13 cellular contexts compared by ENCODE assay signal in the genomic region with DNA sequence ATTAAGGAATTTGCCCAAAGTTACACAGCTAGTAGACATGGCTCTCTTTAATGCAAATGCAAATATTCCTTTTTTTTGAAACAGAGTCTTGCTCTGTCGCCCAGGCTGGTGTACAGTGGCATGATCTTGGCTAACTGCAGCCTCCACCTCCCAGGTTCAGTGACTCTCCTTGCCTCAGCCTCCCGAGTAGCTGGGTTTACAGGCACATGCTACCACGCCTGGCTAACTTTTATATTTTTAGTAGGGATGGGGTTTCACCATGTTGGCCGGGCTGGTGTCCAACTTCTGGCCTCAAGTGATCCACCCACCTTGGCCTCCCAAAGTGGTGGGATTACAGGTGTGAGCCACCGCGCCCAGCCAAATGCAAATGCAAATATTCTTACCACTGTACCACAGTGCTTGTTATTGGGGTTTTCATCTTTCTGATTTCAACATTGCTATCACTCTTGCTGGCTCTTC. TPM values are rescaled to one million over a fixed set of nuclear protein-coding genes. Genes with fewer than 3 reads are reported as not detected.
DNase-seq lines count a peak whose midpoint lies in the region; ATAC-seq and TF ChIP-seq lines count a peak whose summit lies in the region.
"Had no signal": no experiment of that assay in that cellular context is flagged by ENCODE, and none has a peak within 500 bp of the region (broad histone marks: within the 10 kb centered on the region; RNA-seq: fewer than 3 reads in every experiment).

No MANE protein-coding gene starts in this region.

- POLR2A ChIA-PET in HEK293 (lab: Yijun Ruan, JAX) = no interaction called here
- POLR2A ChIA-PET in naive thymus-derived CD4-positive, alpha-beta T cell (lab: Charles Lee) = no interaction called here

- H3K27ac ChIP-seq in HEK293 (ENCODE audit: extremely low read depth, low read depth, low read length) (peak overlapping the region; percentile 45; the same call in 1 of the 2 replicates), body of pancreas (peak overlapping the region in 3 of 4 donors; percentile 71 to 84 (median 83)), lower lobe of right lung (peak overlapping the region; percentile 83), subcutaneous abdominal adipose tissue (ENCODE audit: low read depth, low read length) (peak overlapping the region; percentile 97)
- H3K27ac ChIP-seq in naive thymus-derived CD4-positive, alpha-beta T cell (ENCODE audit: low read depth, low read length) = no peak overlapping the region

- no peaks in the 10 kb centered on the region for H3K27me3 Mint-ChIP-seq in naive thymus-derived CD4-positive, alpha-beta T cell

- no peaks in the 10 kb centered on the region for H3K36me3 Mint-ChIP-seq in naive thymus-derived CD4-positive, alpha-beta T cell

- H3K4me3 ChIP-seq in HEK293 (ENCODE audit: low read depth, low read length) (no peak overlapping the region), body of pancreas (peak overlapping the region in 1 of 2 donors; percentile 89), lower lobe of right lung (peak overlapping the region; percentile 84), subcutaneous abdominal adipose tissue (ENCODE audit: low read depth in 1 of 5, low read length in 5 of 5) (peak overlapping the region; percentile 84 to 99 (median 96))
- H3K4me3 ChIP-seq in naive thymus-derived CD4-positive, alpha-beta T cell (ENCODE audit: low read length) = no peak overlapping the region

- 56% methylated on average over 6 of the region's 6 CpGs for WGBS in body of pancreas, 2 donors

- intact Hi-C loops in body of pancreas (cut with DNase I) = no loop called here
- intact Hi-C loops in lower lobe of right lung (cut with DNase I) = no loop called here
- intact Hi-C loops in naive thymus-derived CD4-positive, alpha-beta T cell (cut with micrococcal nuclease) = no loop called here

- no peak overlapping the region for H3K27ac Mint-ChIP-seq in naive thymus-derived CD4-positive, alpha-beta T cell

- CTCF ChIA-PET in HEK293 (lab: Yijun Ruan, JAX) = no interaction called here
- CTCF ChIA-PET in naive thymus-derived CD4-positive, alpha-beta T cell (lab: Charles Lee) = no interaction called here

- H3K4me1 ChIP-seq in HEK293 (ENCODE audit: control insufficient read depth, insufficient read depth, low read length) (peaks cover 4% of the 10 kb centered on the region), body of pancreas (peaks cover 57% of the 10 kb centered on the region), lower lobe of right lung (peaks cover 63% of the 10 kb centered on the region), subcutaneous abdominal adipose tissue (ENCODE audit: control insufficient read depth in 5 of 5, insufficient read depth in 5 of 5, low read length in 5 of 5) (peaks cover 5 to 64% (median 57%) of the 10 kb centered on the region in 5 donors)
- peaks cover 0 to 9% of the 10 kb centered on the region in 2 donors for H3K4me1 ChIP-seq in naive thymus-derived CD4-positive, alpha-beta T cell (ENCODE audit: control insufficient read depth in 2 of 2, insufficient read depth in 2 of 2, low read length in 2 of 2)

- no peak for TF ChIP-seq POLR2A in body of pancreas (IDR thresholded peaks at IDR 0.05)

- no peaks in the 10 kb centered on the region for H3K9me3 Mint-ChIP-seq in naive thymus-derived CD4-positive, alpha-beta T cell

- DNase-seq in body of pancreas = no peak
- DNase-seq in lower lobe of right lung = no peak
- no peak for DNase-seq in naive thymus-derived CD4-positive, alpha-beta T cell
- no peak for DNase-seq in A172 (ENCODE audit: low spot score)
- no peak for DNase-seq in NCI-H69 (lab: John Stamatoyannopoulos, UW)
- DNase-seq: activated T-cell treated with anti-CD3 and anti-CD28 coated beads, Interleukin-2, amount 50 U/mL, for 48 hours; NCI-H2081; SW 1271 had no signal

- H3K27me3 ChIP-seq in body of pancreas (no peaks in the 10 kb centered on the region), lower lobe of right lung (ENCODE audit: low read depth) (no peaks in the 10 kb centered on the region), subcutaneous abdominal adipose tissue (ENCODE audit: control insufficient read depth in 5 of 5, insufficient read depth in 4 of 5, low read length in 5 of 5) (no peaks in the 10 kb centered on the region)
- no peaks in the 10 kb centered on the region for H3K27me3 ChIP-seq in naive thymus-derived CD4-positive, alpha-beta T cell (ENCODE audit: control insufficient read depth in 2 of 2, insufficient read depth in 2 of 2, low read length in 2 of 2)

- H3K9me3 ChIP-seq in HEK293 (ENCODE audit: control insufficient read depth, insufficient read depth, low read depth, low read length) (no peaks in the 10 kb centered on the region), body of pancreas (no peaks in the 10 kb centered on the region), lower lobe of right lung (no peaks in the 10 kb centered on the region), subcutaneous abdominal adipose tissue (ENCODE audit: control insufficient read depth in 5 of 5, low read length in 5 of 5) (no peaks in the 10 kb centered on the region)
- no peaks in the 10 kb centered on the region for H3K9me3 ChIP-seq in naive thymus-derived CD4-positive, alpha-beta T cell (ENCODE audit: control insufficient read depth in 2 of 3, low read length in 3 of 3)

- H3K4me1 Mint-ChIP-seq in naive thymus-derived CD4-positive, alpha-beta T cell = peaks cover 8 to 35% (median 24%) of the 10 kb centered on the region in 7 donors

- H3K36me3 ChIP-seq in HEK293 (ENCODE audit: control insufficient read depth in 2 of 2, insufficient read depth in 1 of 2, low read length in 2 of 2) (peaks cover 9 to 10% of the 10 kb centered on the region in 2 experiments; a peak in 2 of 3 replicates), body of pancreas (replicated peaks in 1 of 2; ENCODE audit: insufficient read depth in 1 of 2, low read depth in 2 of 2) (peaks cover 0 to 6% of the 10 kb centered on the region in 2 donors), lower lobe of right lung (peaks cover 33% of the 10 kb centered on the region), subcutaneous abdominal adipose tissue (ENCODE audit: control insufficient read depth in 5 of 5, insufficient read depth in 5 of 5, low read length in 5 of 5) (peaks cover 7 to 23% (median 18%) of the 10 kb centered on the region in 5 donors)
- H3K36me3 ChIP-seq in naive thymus-derived CD4-positive, alpha-beta T cell (ENCODE audit: control insufficient read depth in 2 of 3, insufficient read depth in 3 of 3, low read length in 3 of 3) = no peaks in the 10 kb centered on the region

- peak overlapping the region; percentile 39 to 87 (median 84) for H3K9ac ChIP-seq in subcutaneous abdominal adipose tissue (ENCODE audit: low read length in 5 of 5)

- H3K4me3 Mint-ChIP-seq in naive thymus-derived CD4-positive, alpha-beta T cell = peak overlapping the region in 1 of 10 donors; percentile 5

- peak; percentile 23; the same call in 1 of the 2 replicates for TF ChIP-seq CTCF in HEK293 (tag by site-specific recombination; IDR thresholded peaks at IDR 0.05)
- TF ChIP-seq CTCF in body of pancreas (IDR thresholded peaks at IDR 0.05) = no peak
- no peak for TF ChIP-seq CTCF in lower lobe of right lung (IDR thresholded peaks at IDR 0.05)

- ATAC-seq in body of pancreas (no peak), lower lobe of right lung (no peak), GM18519 (IDR thresholded peaks at IDR 0.05; ENCODE audit: low FRiP score, unreplicated experiment) (no peak)
- ATAC-seq in naive thymus-derived CD4-positive, alpha-beta T cell = no peak

TF ChIP-seq in HEK293, 187 proteins besides CTCF, POLR2A, EP300 and RAD21 (continues in another document):
- TF ChIP-seq ZNF18 (tag by site-specific recombination; IDR thresholded peaks at IDR 0.05) (peak; percentile 90), HOXA7 (CRISPR knock-in tag; IDR thresholded peaks at IDR 0.05; ENCODE audit: borderline replicate concordance) (no peak), ZNF37A (tag by site-specific recombination; IDR thresholded peaks at IDR 0.05) (no peak), ZSCAN4 (tag by site-specific recombination; IDR thresholded peaks at IDR 0.05) (no peak), ZNF121 (tag by site-specific recombination; IDR thresholded peaks at IDR 0.05) (peak; percentile 55; the same call in 1 of the 2 replicates)
- TF ChIP-seq, protein P1, sequence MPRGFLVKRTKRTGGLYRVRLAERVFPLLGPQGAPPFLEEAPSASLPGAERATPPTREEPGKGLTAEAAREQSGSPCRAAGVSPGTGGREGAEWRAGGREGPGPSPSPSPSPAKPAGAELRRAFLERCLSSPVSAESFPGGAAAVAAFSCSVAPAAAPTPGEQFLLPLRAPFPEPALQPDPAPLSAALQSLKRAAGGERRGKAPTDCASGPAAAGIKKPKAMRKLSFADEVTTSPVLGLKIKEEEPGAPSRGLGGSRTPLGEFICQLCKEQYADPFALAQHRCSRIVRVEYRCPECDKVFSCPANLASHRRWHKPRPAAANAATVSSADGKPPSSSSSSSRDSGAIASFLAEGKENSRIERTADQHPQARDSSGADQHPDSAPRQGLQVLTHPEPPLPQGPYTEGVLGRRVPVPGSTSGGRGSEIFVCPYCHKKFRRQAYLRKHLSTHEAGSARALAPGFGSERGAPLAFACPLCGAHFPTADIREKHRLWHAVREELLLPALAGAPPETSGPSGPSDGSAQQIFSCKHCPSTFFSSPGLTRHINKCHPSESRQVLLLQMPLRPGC (tag by site-specific recombination; IDR thresholded peaks at IDR 0.05) = no peak

RNA-seq across cellular contexts. Expression of gene HIGD1C, which starts 24.5 kb away (rescaled TPM):
- total RNA-seq in body of pancreas (not detected), lower lobe of right lung (not detected)
- not detected for total RNA-seq in naive thymus-derived CD4-positive, alpha-beta T cell
- not detected for polyA plus RNA-seq in naive thymus-derived CD4-positive, alpha-beta T cell
- not detected in 2 replicates for total RNA-seq in A172 (2014; rRNA removed; shearing (Covaris generic))
- total RNA-seq: endothelial cell of umbilical vein, omental fat pad had no signal
- polyA plus RNA-seq: endothelial cell of umbilical vein had no signal

Comparison
In these comparisons a context has a peak if more than half of its experiments do, and no peak if none do; other contexts are left out.
1. H3K4me3 ChIP-seq: peak in lower lobe of right lung (single experiment) and subcutaneous abdominal adipose tissue (5 of 5); none in HEK293 (single experiment) and naive thymus-derived CD4-positive, alpha-beta T cell (single experiment).